8 cellular contexts compared by ENCODE assay signal in genomic region chr19:38233740-38234251, GRCh38. TPM values are rescaled to one million over a fixed set of nuclear protein-coding genes. Genes with fewer than 3 reads are reported as not detected.
DNase-seq lines count a peak whose midpoint lies in the region; ATAC-seq and TF ChIP-seq lines count a peak whose summit lies in the region.

No MANE protein-coding gene starts in this region.

- H3K4me3 Mint-ChIP-seq in T-helper 2 cell treated with Interferon-gamma antibody and Interleukin-4, amounts not matched to agents 5 μg/mL and 100 μg/mL, for 36 hours, result no peak overlapping the region

- no peak overlapping the region for H3K27ac Mint-ChIP-seq in T-helper 2 cell treated with Interferon-gamma antibody and Interleukin-4, amounts not matched to agents 5 μg/mL and 100 μg/mL, for 36 hours

- peak; percentile 63 for DNase-seq in GDM1 (lab: John Stamatoyannopoulos, UW)
- peak; percentile 84 for DNase-seq in MV-4-11 (lab: John Stamatoyannopoulos, UW)
- DNase-seq in T-helper 2 cell treated with Interferon-gamma antibody and Interleukin-4, amounts not matched to agents 5 μg/mL and 100 μg/mL, for 36 hours (ENCODE audit: low spot score), result peak; percentile 75
- peak in 51 of 58 donors; percentile 10 to 92 (median 56) for DNase-seq in anterior cingulate cortex (lab: John Stamatoyannopoulos, UW)
- peak; percentile 88 for DNase-seq in hepatocyte (ENCODE audit: low spot score)
- peak; percentile 57 to 83 for DNase-seq in stimulated activated CD4-positive, alpha-beta T cell treated with anti-CD3 and anti-CD28 coated beads, Interleukin-12 subunit alpha, Interleukin-12 subunit beta, amount 100 ng/mL, for 24 hours (ENCODE audit: low read depth in 2 of 2)

- no peaks in the 10 kb centered on the region for H3K9me3 Mint-ChIP-seq in T-helper 2 cell treated with Interferon-gamma antibody and Interleukin-4, amounts not matched to agents 5 μg/mL and 100 μg/mL, for 36 hours

- ATAC-seq in HG03520 (IDR thresholded peaks at IDR 0.05; ENCODE audit: unreplicated experiment) (no peak), HG02852 (IDR thresholded peaks at IDR 0.05; ENCODE audit: unreplicated experiment) (no peak)

- no peak overlapping the region for H3K27ac ChIP-seq in hepatocyte

- peaks cover 10% of the 10 kb centered on the region for H3K4me1 Mint-ChIP-seq in T-helper 2 cell treated with Interferon-gamma antibody and Interleukin-4, amounts not matched to agents 5 μg/mL and 100 μg/mL, for 36 hours (ENCODE audit: low read depth)

- peak; percentile 79 for TF ChIP-seq CTCF in hepatocyte (IDR thresholded peaks at IDR 0.05; ENCODE audit: poor library complexity)

- H3K27me3 Mint-ChIP-seq in T-helper 2 cell treated with Interferon-gamma antibody and Interleukin-4, amounts not matched to agents 5 μg/mL and 100 μg/mL, for 36 hours (ENCODE audit: low read depth), result peaks cover 20% of the 10 kb centered on the region

- no peaks in the 10 kb centered on the region for H3K9me3 ChIP-seq in hepatocyte (ENCODE audit: low read depth)

- H2AFZ ChIP-seq in hepatocyte, result no peak overlapping the region

- no peaks in the 10 kb centered on the region for H3K9me2 ChIP-seq in hepatocyte (replicated peaks; ENCODE audit: insufficient read depth)

- no peaks in the 10 kb centered on the region for H3K79me2 ChIP-seq in hepatocyte

- H3K36me3 ChIP-seq in hepatocyte (replicated peaks; ENCODE audit: insufficient read depth, low read depth), result no peaks in the 10 kb centered on the region

- no peaks in the 10 kb centered on the region for H4K20me1 ChIP-seq in hepatocyte (ENCODE audit: insufficient read depth, poor library complexity, severe bottlenecking)

- no peak overlapping the region for H3K4me2 ChIP-seq in hepatocyte

- H3K4me3 ChIP-seq in hepatocyte, result no peak overlapping the region

- WGBS in hepatocyte (ENCODE audit: low lambda C conversion rate, missing lambda C conversion rate), result 27% methylated on average over 6 of the region's 7 CpGs

- H3K4me1 ChIP-seq in hepatocyte (ENCODE audit: insufficient read depth), result peaks cover 5% of the 10 kb centered on the region

- no peaks in the 10 kb centered on the region for H3K36me3 Mint-ChIP-seq in T-helper 2 cell treated with Interferon-gamma antibody and Interleukin-4, amounts not matched to agents 5 μg/mL and 100 μg/mL, for 36 hours (ENCODE audit: low read depth)

- peaks cover 11% of the 10 kb centered on the region for H3K27me3 ChIP-seq in hepatocyte

RNA-seq across cellular contexts. Expression of gene DPF1, which starts 9.8 kb away (rescaled TPM):
- 1.2 and 2.1 TPM in 2 replicates for total RNA-seq in hepatocyte
- 2.0 and 2.7 TPM in 2 replicates for polyA plus RNA-seq in hepatocyte

RNA-seq across cellular contexts. Expression of gene PPP1R14A, which starts 22.4 kb away (rescaled TPM):
- total RNA-seq in hepatocyte, result 13.0 and 15.1 TPM in 2 replicates
- 50.5 and 56.9 TPM in 2 replicates for polyA plus RNA-seq in hepatocyte

RNA-seq across cellular contexts. Expression of gene SPINT2, which starts 30.6 kb away (rescaled TPM):
- total RNA-seq in hepatocyte, result 508 and 590 TPM in 2 replicates
- polyA plus RNA-seq in hepatocyte, result 834 and 885 TPM in 2 replicates
